19 cellular contexts compared by ENCODE assay signal in genomic region chr2:207589143-207589542, GRCh38. TPM values are rescaled to one million over a fixed set of nuclear protein-coding genes. Genes with fewer than 3 reads are reported as not detected.
DNase-seq lines count a peak whose midpoint lies in the region; ATAC-seq and TF ChIP-seq lines count a peak whose summit lies in the region.
"Had no signal": no experiment of that assay in that cellular context is flagged by ENCODE, and none has a peak within 500 bp of the region (broad histone marks: within the 10 kb centered on the region; RNA-seq: fewer than 3 reads in every experiment).

No MANE protein-coding gene starts in this region.

- H3K4me1 Mint-ChIP-seq in activated CD8-positive, alpha-beta memory T cell treated with anti-CD3 and anti-CD28 coated beads, Interleukin-2, amount 10 ng/mL, durations not matched to agents 7 days and 5 days, result peaks cover 5% of the 10 kb centered on the region
- H3K4me1 Mint-ChIP-seq in CD8-positive, alpha-beta T cell (ENCODE audit: low read depth), result peaks cover 17% of the 10 kb centered on the region
- H3K4me1 Mint-ChIP-seq in activated T-helper 2 cell treated with anti-CD3 and anti-CD28 coated beads, Interferon-gamma antibody, Interleukin-2, Interleukin-4, amounts not matched to agents 10 μg/mL and 5 μg/mL and 100 μg/mL, durations not matched to agents 14 hours and 24 hours and 36 hours (ENCODE audit: low read depth), result peaks cover 16% of the 10 kb centered on the region
- peaks cover 4 to 46% (median 18%) of the 10 kb centered on the region in 7 donors for H3K4me1 Mint-ChIP-seq in naive thymus-derived CD4-positive, alpha-beta T cell
- H3K4me1 Mint-ChIP-seq: H9 had no signal

- H3K4me1 ChIP-seq in CD8-positive, alpha-beta T cell (ENCODE audit: insufficient read depth, low read length), result no peaks in the 10 kb centered on the region
- H3K4me1 ChIP-seq in naive thymus-derived CD4-positive, alpha-beta T cell (ENCODE audit: control insufficient read depth in 2 of 2, insufficient read depth in 2 of 2, low read length in 2 of 2), result no peaks in the 10 kb centered on the region

- H3K36me3 ChIP-seq in CD8-positive, alpha-beta T cell (ENCODE audit: insufficient read depth, low read length), result peaks cover 12% of the 10 kb centered on the region
- peaks cover 5 to 52% (median 6%) of the 10 kb centered on the region in 3 experiments for H3K36me3 ChIP-seq in naive thymus-derived CD4-positive, alpha-beta T cell (ENCODE audit: control insufficient read depth in 2 of 3, insufficient read depth in 3 of 3, low read length in 3 of 3)

- no peak overlapping the region for H3K4me3 Mint-ChIP-seq in activated CD8-positive, alpha-beta memory T cell treated with anti-CD3 and anti-CD28 coated beads, Interleukin-2, amount 10 ng/mL, durations not matched to agents 7 days and 5 days
- H3K4me3 Mint-ChIP-seq in CD8-positive, alpha-beta T cell, result no peak overlapping the region
- H3K4me3 Mint-ChIP-seq in activated T-helper 2 cell treated with anti-CD3 and anti-CD28 coated beads, Interferon-gamma antibody, Interleukin-2, Interleukin-4, amounts not matched to agents 10 μg/mL and 5 μg/mL and 100 μg/mL, durations not matched to agents 14 hours and 24 hours and 36 hours (ENCODE audit: low read depth), result no peak overlapping the region
- no peak overlapping the region for H3K4me3 Mint-ChIP-seq in naive thymus-derived CD4-positive, alpha-beta T cell
- H3K4me3 Mint-ChIP-seq: H9 had no signal

- no peaks in the 10 kb centered on the region for H3K27me3 ChIP-seq in CD8-positive, alpha-beta T cell (ENCODE audit: insufficient read depth, low read length)
- no peaks in the 10 kb centered on the region for H3K27me3 ChIP-seq in naive thymus-derived CD4-positive, alpha-beta T cell (ENCODE audit: control insufficient read depth in 2 of 2, insufficient read depth in 2 of 2, low read length in 2 of 2)
- H3K27me3 ChIP-seq: BE2C had no signal

- no peaks in the 10 kb centered on the region for H3K9me3 ChIP-seq in CD8-positive, alpha-beta T cell (ENCODE audit: low read length)
- peaks cover 0 to 6% (median 0%) of the 10 kb centered on the region in 3 experiments for H3K9me3 ChIP-seq in naive thymus-derived CD4-positive, alpha-beta T cell (ENCODE audit: control insufficient read depth in 2 of 3, low read length in 3 of 3)

- peaks cover 88% of the 10 kb centered on the region for H3K36me3 Mint-ChIP-seq in activated CD8-positive, alpha-beta memory T cell treated with anti-CD3 and anti-CD28 coated beads, Interleukin-2, amount 10 ng/mL, durations not matched to agents 7 days and 5 days
- peaks cover 86% of the 10 kb centered on the region for H3K36me3 Mint-ChIP-seq in CD8-positive, alpha-beta T cell
- H3K36me3 Mint-ChIP-seq in activated T-helper 2 cell treated with anti-CD3 and anti-CD28 coated beads, Interferon-gamma antibody, Interleukin-2, Interleukin-4, amounts not matched to agents 10 μg/mL and 5 μg/mL and 100 μg/mL, durations not matched to agents 14 hours and 24 hours and 36 hours (ENCODE audit: low read depth), result peaks cover 93% of the 10 kb centered on the region
- H3K36me3 Mint-ChIP-seq in naive thymus-derived CD4-positive, alpha-beta T cell, result peaks cover 29 to 89% (median 84%) of the 10 kb centered on the region in 5 donors

- CTCF ChIA-PET in activated CD8-positive, alpha-beta memory T cell treated with anti-CD3 and anti-CD28 coated beads, Interleukin-2, amount 10 ng/mL, durations not matched to agents 7 days and 5 days (lab: Charles Lee), result no interaction called here
- CTCF ChIA-PET in CD8-positive, alpha-beta T cell (lab: Charles Lee), result no interaction called here
- CTCF ChIA-PET in naive thymus-derived CD4-positive, alpha-beta T cell (lab: Charles Lee), result interaction anchor here (0.5 to 1.0 kb wide), 2 partner anchors 9 to 13 kb away, joined by 3 read pairs; no protein-coding TSS in a partner anchor

- TF ChIP-seq CTCF in CD8-positive, alpha-beta T cell (IDR thresholded peaks at IDR 0.05), result no peak

- ATAC-seq in activated CD8-positive, alpha-beta memory T cell treated with anti-CD3 and anti-CD28 coated beads, Interleukin-2, amount 10 ng/mL, durations not matched to agents 7 days and 5 days, result no peak
- no peak for ATAC-seq in CD8-positive, alpha-beta T cell
- no peak for ATAC-seq in naive thymus-derived CD4-positive, alpha-beta T cell
- ATAC-seq in GM21825 (IDR thresholded peaks at IDR 0.05; ENCODE audit: unreplicated experiment), result no peak

- POLR2A ChIA-PET in CD8-positive, alpha-beta T cell (lab: Charles Lee), result no interaction called here
- POLR2A ChIA-PET in naive thymus-derived CD4-positive, alpha-beta T cell (lab: Charles Lee), result interaction anchor here (2.3 kb wide), 1 partner anchor 59 kb away, joined by 5 read pairs; the partner anchor contains the start of gene CREB1

- no peak overlapping the region for H3K27ac ChIP-seq in CD8-positive, alpha-beta T cell (ENCODE audit: low read depth, low read length)
- H3K27ac ChIP-seq in naive thymus-derived CD4-positive, alpha-beta T cell (ENCODE audit: low read depth, low read length), result no peak overlapping the region
- H3K27ac ChIP-seq: PC-9, RWPE1 had no signal

- peaks cover 11% of the 10 kb centered on the region for H3K9me3 Mint-ChIP-seq in activated CD8-positive, alpha-beta memory T cell treated with anti-CD3 and anti-CD28 coated beads, Interleukin-2, amount 10 ng/mL, durations not matched to agents 7 days and 5 days (ENCODE audit: low read depth)
- H3K9me3 Mint-ChIP-seq in CD8-positive, alpha-beta T cell, result peaks cover 4% of the 10 kb centered on the region
- peaks cover 49% of the 10 kb centered on the region for H3K9me3 Mint-ChIP-seq in activated T-helper 2 cell treated with anti-CD3 and anti-CD28 coated beads, Interferon-gamma antibody, Interleukin-2, Interleukin-4, amounts not matched to agents 10 μg/mL and 5 μg/mL and 100 μg/mL, durations not matched to agents 14 hours and 24 hours and 36 hours
- H3K9me3 Mint-ChIP-seq in naive thymus-derived CD4-positive, alpha-beta T cell, result peaks cover 0 to 38% (median 11%) of the 10 kb centered on the region in 11 donors

- H3K27ac Mint-ChIP-seq in activated CD8-positive, alpha-beta memory T cell treated with anti-CD3 and anti-CD28 coated beads, Interleukin-2, amount 10 ng/mL, durations not matched to agents 7 days and 5 days, result peak overlapping the region; percentile 18
- peak overlapping the region; percentile 23 for H3K27ac Mint-ChIP-seq in CD8-positive, alpha-beta T cell
- H3K27ac Mint-ChIP-seq in activated T-helper 2 cell treated with anti-CD3 and anti-CD28 coated beads, Interferon-gamma antibody, Interleukin-2, Interleukin-4, amounts not matched to agents 10 μg/mL and 5 μg/mL and 100 μg/mL, durations not matched to agents 14 hours and 24 hours and 36 hours, result peak overlapping the region; percentile 43
- H3K27ac Mint-ChIP-seq in naive thymus-derived CD4-positive, alpha-beta T cell, result peak overlapping the region in 5 of 9 donors; percentile 16 to 73 (median 54)

- DNase-seq in activated CD8-positive, alpha-beta memory T cell treated with anti-CD3 and anti-CD28 coated beads, Interleukin-2, amount 10 ng/mL, durations not matched to agents 7 days and 5 days, result no peak
- no peak for DNase-seq in activated CD8-positive, alpha-beta memory T cell treated with anti-CD3 and anti-CD28 coated beads, Interleukin-2, amount 50 U/mL, for 48 hours
- DNase-seq in CD8-positive, alpha-beta T cell, result no peak
- DNase-seq in activated T-helper 2 cell treated with anti-CD3 and anti-CD28 coated beads, Interferon-gamma antibody, Interleukin-2, Interleukin-4, amounts not matched to agents 10 μg/mL and 5 μg/mL and 100 μg/mL, durations not matched to agents 14 hours and 24 hours and 36 hours (ENCODE audit: low spot score), result no peak
- DNase-seq in naive thymus-derived CD4-positive, alpha-beta T cell, result no peak
- DNase-seq in NCI-H1694 treated with DMSO at 0.1 percent for 48 hours (lab: John Stamatoyannopoulos, UW) (no peak), CD1c-positive myeloid dendritic cell (ENCODE audit: extremely low spot score) (no peak)
- DNase-seq: BE2C, DMS79 treated with DMSO at 0.1 percent for 48 hours, H9, Karpas-422, NCI-H1417 treated with DMSO at 0.1 percent for 48 hours, NCI-H1930, NCI-H345, NCI-H524 treated with DMSO at 0.1 percent for 48 hours, PC-9, SIG-M5 had no signal

- no peak overlapping the region for H3K4me3 ChIP-seq in CD8-positive, alpha-beta T cell (ENCODE audit: low read depth, low read length)
- H3K4me3 ChIP-seq in naive thymus-derived CD4-positive, alpha-beta T cell (ENCODE audit: low read length), result no peak overlapping the region
- H3K4me3 ChIP-seq: PC-9 had no signal

- intact Hi-C loops in CD8-positive, alpha-beta T cell (cut with DNase I, micrococcal nuclease), result no loop called here
- intact Hi-C loops in activated T-helper 2 cell treated with anti-CD3 and anti-CD28 coated beads, Interferon-gamma antibody, Interleukin-2, Interleukin-4, amounts not matched to agents 10 μg/mL and 5 μg/mL and 100 μg/mL, durations not matched to agents 14 hours and 24 hours and 36 hours (cut with micrococcal nuclease), result no loop called here
- intact Hi-C loops in naive thymus-derived CD4-positive, alpha-beta T cell (cut with micrococcal nuclease), result loop anchor here in 1 of 2 donors (10.0 kb wide), 1 partner anchor 54 kb away; no protein-coding TSS in a partner anchor

- no peaks in the 10 kb centered on the region for H3K27me3 Mint-ChIP-seq in activated CD8-positive, alpha-beta memory T cell treated with anti-CD3 and anti-CD28 coated beads, Interleukin-2, amount 10 ng/mL, durations not matched to agents 7 days and 5 days
- no peaks in the 10 kb centered on the region for H3K27me3 Mint-ChIP-seq in CD8-positive, alpha-beta T cell (ENCODE audit: low read depth)
- H3K27me3 Mint-ChIP-seq in activated T-helper 2 cell treated with anti-CD3 and anti-CD28 coated beads, Interferon-gamma antibody, Interleukin-2, Interleukin-4, amounts not matched to agents 10 μg/mL and 5 μg/mL and 100 μg/mL, durations not matched to agents 14 hours and 24 hours and 36 hours (ENCODE audit: low read depth), result no peaks in the 10 kb centered on the region
- no peaks in the 10 kb centered on the region for H3K27me3 Mint-ChIP-seq in naive thymus-derived CD4-positive, alpha-beta T cell

RNA-seq across cellular contexts. Expression of gene METTL21A, which starts 36.1 kb away (rescaled TPM):
- total RNA-seq in activated CD8-positive, alpha-beta memory T cell treated with anti-CD3 and anti-CD28 coated beads, Interleukin-2, amount 10 ng/mL, durations not matched to agents 7 days and 5 days, result 10 to 100 TPM; 16.4 to 21.1 TPM
- 10 to 100 TPM; 12.3 to 12.4 TPM for total RNA-seq in CD8-positive, alpha-beta T cell
- 32.1 and 35.1 TPM in 2 replicates for total RNA-seq in activated T-helper 2 cell treated with anti-CD3 and anti-CD28 coated beads, Interferon-gamma antibody, Interleukin-2, Interleukin-4, amounts not matched to agents 10 μg/mL and 5 μg/mL and 100 μg/mL, durations not matched to agents 14 hours and 24 hours and 36 hours
- 10 to 100 TPM; 14.6 to 20.5 (median 19.6) TPM for total RNA-seq in naive thymus-derived CD4-positive, alpha-beta T cell
- 10 to 100 TPM; 39.9 to 40.2 TPM for polyA plus RNA-seq in naive thymus-derived CD4-positive, alpha-beta T cell

RNA-seq across cellular contexts. Expression of gene CREB1, which starts 59.4 kb away (rescaled TPM):
- 100 to 1,000 TPM; 101 to 115 TPM for total RNA-seq in activated CD8-positive, alpha-beta memory T cell treated with anti-CD3 and anti-CD28 coated beads, Interleukin-2, amount 10 ng/mL, durations not matched to agents 7 days and 5 days
- total RNA-seq in CD8-positive, alpha-beta T cell, result 10 to 100 TPM; 43.9 to 51.4 TPM
- 115 and 136 TPM in 2 replicates for total RNA-seq in activated T-helper 2 cell treated with anti-CD3 and anti-CD28 coated beads, Interferon-gamma antibody, Interleukin-2, Interleukin-4, amounts not matched to agents 10 μg/mL and 5 μg/mL and 100 μg/mL, durations not matched to agents 14 hours and 24 hours and 36 hours
- 100 to 1,000 TPM in 4 of 5 experiments, 10 to 100 TPM in 1; 89.7 to 141 (median 115) TPM for total RNA-seq in naive thymus-derived CD4-positive, alpha-beta T cell
- 10 to 100 TPM; 71.1 to 85.7 TPM for polyA plus RNA-seq in naive thymus-derived CD4-positive, alpha-beta T cell
